Comparison of ENCODE assay signal across 10 cellular contexts in genomic region chr7:1024331-1024761, GRCh38. TPM values are rescaled to one million over a fixed set of nuclear protein-coding genes. Genes with fewer than 3 reads are reported as not detected.
DNase-seq lines count a peak whose midpoint lies in the region; ATAC-seq and TF ChIP-seq lines count a peak whose summit lies in the region.
"Had no signal": no experiment of that assay in that cellular context is flagged by ENCODE, and none has a peak within 500 bp of the region (broad histone marks: within the 10 kb centered on the region; RNA-seq: fewer than 3 reads in every experiment).

No MANE protein-coding gene starts in this region.

- intact Hi-C loops in upper lobe of right lung (cut with DNase I), result no loop called here

- H3K9me3 Mint-ChIP-seq in glutamatergic neuron (ENCODE audit: unreplicated experiment), result peaks cover 14% of the 10 kb centered on the region
- peaks cover 2% of the 10 kb centered on the region for H3K9me3 Mint-ChIP-seq in activated CD8-positive, alpha-beta memory T cell treated with anti-CD3 and anti-CD28 coated beads, Interleukin-2, amount 10 ng/mL, durations not matched to agents 7 days and 5 days (ENCODE audit: low read depth)

- H3K4me1 ChIP-seq in upper lobe of right lung, result peaks cover 22% of the 10 kb centered on the region

- peaks cover 33% of the 10 kb centered on the region for H3K4me1 Mint-ChIP-seq in glutamatergic neuron (ENCODE audit: low read depth, unreplicated experiment)
- H3K4me1 Mint-ChIP-seq in activated CD8-positive, alpha-beta memory T cell treated with anti-CD3 and anti-CD28 coated beads, Interleukin-2, amount 10 ng/mL, durations not matched to agents 7 days and 5 days, result peaks cover 15% of the 10 kb centered on the region

- TF ChIP-seq POLR2A in GM18526 (IDR thresholded peaks at IDR 0.05; ENCODE audit: extremely low read depth, insufficient read length), result peak; percentile 14

- no peak overlapping the region for H3K27ac ChIP-seq in upper lobe of right lung
- H3K27ac ChIP-seq: VCaP had no signal

- TF ChIP-seq CTCF in glutamatergic neuron (IDR thresholded peaks at IDR 0.05; ENCODE audit: partially characterized antibody, unreplicated experiment), result no peak
- no peak for TF ChIP-seq CTCF in upper lobe of right lung (IDR thresholded peaks at IDR 0.05)

- H3K9me3 ChIP-seq in upper lobe of right lung, result no peaks in the 10 kb centered on the region

- peaks cover 12% of the 10 kb centered on the region for H3K27me3 Mint-ChIP-seq in glutamatergic neuron (ENCODE audit: unreplicated experiment)
- no peaks in the 10 kb centered on the region for H3K27me3 Mint-ChIP-seq in activated CD8-positive, alpha-beta memory T cell treated with anti-CD3 and anti-CD28 coated beads, Interleukin-2, amount 10 ng/mL, durations not matched to agents 7 days and 5 days

- H3K36me3 ChIP-seq in upper lobe of right lung, result peaks cover 15% of the 10 kb centered on the region

- in situ Hi-C loops in G401 (cut with HindIII; ENCODE audit: low sequenced_read_pairs), result no loop called here

- no peak overlapping the region for H3K4me3 ChIP-seq in upper lobe of right lung

- peaks cover 5% of the 10 kb centered on the region for H3K36me3 Mint-ChIP-seq in glutamatergic neuron (ENCODE audit: unreplicated experiment)
- H3K36me3 Mint-ChIP-seq in activated CD8-positive, alpha-beta memory T cell treated with anti-CD3 and anti-CD28 coated beads, Interleukin-2, amount 10 ng/mL, durations not matched to agents 7 days and 5 days, result peaks cover 15% of the 10 kb centered on the region

- ATAC-seq in GM21619 (IDR thresholded peaks at IDR 0.05; ENCODE audit: unreplicated experiment) (peak; percentile 54), HG03558 (IDR thresholded peaks at IDR 0.05; ENCODE audit: extremely low read depth, unreplicated experiment) (peak; percentile 25), upper lobe of right lung (no peak)
- no peak for ATAC-seq in activated CD8-positive, alpha-beta memory T cell treated with anti-CD3 and anti-CD28 coated beads, Interleukin-2, amount 10 ng/mL, durations not matched to agents 7 days and 5 days

- H3K27ac Mint-ChIP-seq in glutamatergic neuron (ENCODE audit: unreplicated experiment), result no peak overlapping the region
- no peak overlapping the region for H3K27ac Mint-ChIP-seq in activated CD8-positive, alpha-beta memory T cell treated with anti-CD3 and anti-CD28 coated beads, Interleukin-2, amount 10 ng/mL, durations not matched to agents 7 days and 5 days

- CTCF ChIA-PET in activated CD8-positive, alpha-beta memory T cell treated with anti-CD3 and anti-CD28 coated beads, Interleukin-2, amount 10 ng/mL, durations not matched to agents 7 days and 5 days (lab: Charles Lee), result interaction anchor here (1.0 to 3.1 kb wide), 2 partner anchors 31 to 41 kb away, joined by 3 to 15 read pairs; no protein-coding TSS in a partner anchor

- H3K4me3 Mint-ChIP-seq in glutamatergic neuron (ENCODE audit: unreplicated experiment), result peak overlapping the region; percentile 74
- H3K4me3 Mint-ChIP-seq in activated CD8-positive, alpha-beta memory T cell treated with anti-CD3 and anti-CD28 coated beads, Interleukin-2, amount 10 ng/mL, durations not matched to agents 7 days and 5 days, result no peak overlapping the region

- DNase-seq in glutamatergic neuron (no peak), G401 (ENCODE audit: low spot score) (no peak), upper lobe of right lung (no peak), HPDE6-E6E7 (ENCODE audit: extremely low spot score) (no peak)
- no peak for DNase-seq in activated CD8-positive, alpha-beta memory T cell treated with anti-CD3 and anti-CD28 coated beads, Interleukin-2, amount 10 ng/mL, durations not matched to agents 7 days and 5 days

- H3K27me3 ChIP-seq in upper lobe of right lung, result no peaks in the 10 kb centered on the region

RNA-seq across cellular contexts. Expression of gene GPR146, which starts 20.0 kb away (rescaled TPM):
- total RNA-seq in glutamatergic neuron (ENCODE audit: unreplicated experiment), result 3.1 TPM
- total RNA-seq in G401 (2014; rRNA removed; shearing (Covaris generic)), result 1.2 TPM in 1 of 2 replicates, not detected in the other
- total RNA-seq in upper lobe of right lung, result 40.0 TPM
- 1 to 10 TPM in 1 of 2 experiments, under 1 TPM in 1; 0.40 to 2.1 TPM for total RNA-seq in activated CD8-positive, alpha-beta memory T cell treated with anti-CD3 and anti-CD28 coated beads, Interleukin-2, amount 10 ng/mL, durations not matched to agents 7 days and 5 days

RNA-seq across cellular contexts. Expression of gene CYP2W1, which starts 41.4 kb away (rescaled TPM):
- 1.3 TPM for total RNA-seq in glutamatergic neuron (ENCODE audit: unreplicated experiment)
- total RNA-seq in G401 (2014; rRNA removed; shearing (Covaris generic)), result 0.34 TPM in 1 of 2 replicates, not detected in the other
- total RNA-seq in upper lobe of right lung, result not detected
- total RNA-seq in activated CD8-positive, alpha-beta memory T cell treated with anti-CD3 and anti-CD28 coated beads, Interleukin-2, amount 10 ng/mL, durations not matched to agents 7 days and 5 days, result not detected
- total RNA-seq: myocyte had no signal

RNA-seq across cellular contexts. Expression of gene COX19, which starts 49.0 kb away (rescaled TPM):
- total RNA-seq in glutamatergic neuron (ENCODE audit: unreplicated experiment) (18.4 TPM), upper lobe of right lung (9.4 TPM)
- total RNA-seq in G401 (2014; rRNA removed; shearing (Covaris generic)), result 5.5 and 10.6 TPM in 2 replicates
- total RNA-seq in activated CD8-positive, alpha-beta memory T cell treated with anti-CD3 and anti-CD28 coated beads, Interleukin-2, amount 10 ng/mL, durations not matched to agents 7 days and 5 days, result 10 to 100 TPM; 18.7 to 18.9 TPM

Comparison
In these comparisons a context has a peak if more than half of its experiments do, and no peak if none do; other contexts are left out.
1. ATAC-seq: peak in GM21619 (single experiment) and HG03558 (single experiment); none in upper lobe of right lung (single experiment) and activated CD8-positive, alpha-beta memory T cell treated with anti-CD3 and anti-CD28 coated beads, Interleukin-2, amount 10 ng/mL, durations not matched to agents 7 days and 5 days (single experiment).